8 cellular contexts compared by ENCODE assay signal in genomic region chr5:66822906-66823305, GRCh38.
A peak's percentile ranks its signal among the peaks of the same experiment; 100 is the strongest.
DNase-seq lines count a peak whose midpoint lies in the region; ATAC-seq lines count a peak whose summit lies in the region.
"Not testable (repeated sequence)": the region's sequence is repeated elsewhere in the genome, so short reads cannot be mapped to it uniquely, and the experiment has no call there.

No MANE protein-coding gene starts in this region.

- H3K36me3 Mint-ChIP-seq in CD4-positive, CD25-positive, alpha-beta regulatory T cell; activated CD4-positive, alpha-beta T cell treated with anti-CD3 and anti-CD28 coated beads, Interleukin-2, amount 10 ng/mL, durations not matched to agents 24 days and 14 days (ENCODE audit: low read depth); activated T-helper 17 cell treated with anti-CD3 and anti-CD28 coated beads, Interleukin-2, amount 50 U/mL, for 72 hours (ENCODE audit: low read depth); activated naive CD8-positive, alpha-beta T cell treated with anti-CD3 and anti-CD28 coated beads, Interleukin-2, amount 10 ng/mL, durations not matched to agents 7 days and 5 days; memory B cell; stimulated activated memory B cell treated with anti-CD40 and anti-IgM and Interleukin-4, amounts not matched to agents 10 μg/mL and 1 μg/mL and 100 μg/mL, for 72 hours: not testable (repeated sequence)
- peaks cover 13% of the 10 kb centered on the region for H3K36me3 Mint-ChIP-seq in T-helper 1 cell treated with Interleukin-12 subunit alpha and Interleukin-12 subunit beta and Interleukin-4 antibody, amounts not matched to agents 30 μg/mL and 1 μg/mL, for 36 hours (ENCODE audit: low read depth)
- H3K36me3 Mint-ChIP-seq in activated CD8-positive, alpha-beta T cell treated with anti-CD3 and anti-CD28 coated beads, Interleukin-2, amount 10 ng/mL, durations not matched to agents 7 days and 5 days (ENCODE audit: low read depth): peaks cover 13% of the 10 kb centered on the region

- not testable (repeated sequence) for H3K27me3 Mint-ChIP-seq in CD4-positive, CD25-positive, alpha-beta regulatory T cell; T-helper 1 cell treated with Interleukin-12 subunit alpha and Interleukin-12 subunit beta and Interleukin-4 antibody, amounts not matched to agents 30 μg/mL and 1 μg/mL, for 36 hours (ENCODE audit: low read depth); activated CD4-positive, alpha-beta T cell treated with anti-CD3 and anti-CD28 coated beads, Interleukin-2, amount 10 ng/mL, durations not matched to agents 24 days and 14 days; activated CD8-positive, alpha-beta T cell treated with anti-CD3 and anti-CD28 coated beads, Interleukin-2, amount 10 ng/mL, durations not matched to agents 7 days and 5 days (ENCODE audit: low read depth); activated T-helper 17 cell treated with anti-CD3 and anti-CD28 coated beads, Interleukin-2, amount 50 U/mL, for 72 hours; activated naive CD8-positive, alpha-beta T cell treated with anti-CD3 and anti-CD28 coated beads, Interleukin-2, amount 10 ng/mL, durations not matched to agents 7 days and 5 days; memory B cell; stimulated activated memory B cell treated with anti-CD40 and anti-IgM and Interleukin-4, amounts not matched to agents 10 μg/mL and 1 μg/mL and 100 μg/mL, for 72 hours

- peak in 1 of 3 donors; percentile 31 for DNase-seq in CD4-positive, CD25-positive, alpha-beta regulatory T cell
- peak; percentile 61 for DNase-seq in activated CD4-positive, alpha-beta T cell treated with anti-CD3 and anti-CD28 coated beads, Interleukin-2, amount 10 ng/mL, durations not matched to agents 24 days and 14 days
- not testable (repeated sequence) for DNase-seq in activated CD8-positive, alpha-beta T cell treated with anti-CD3 and anti-CD28 coated beads, Interleukin-2, amount 10 ng/mL, durations not matched to agents 7 days and 5 days; activated naive CD8-positive, alpha-beta T cell treated with anti-CD3 and anti-CD28 coated beads, Interleukin-2, amount 10 ng/mL, durations not matched to agents 7 days and 5 days; memory B cell (ENCODE audit: low spot score in 2 of 2)

- peak overlapping the region in 2 of 4 donors; percentile 10 to 40 for H3K4me3 Mint-ChIP-seq in CD4-positive, CD25-positive, alpha-beta regulatory T cell
- peak overlapping the region; percentile 74 for H3K4me3 Mint-ChIP-seq in T-helper 1 cell treated with Interleukin-12 subunit alpha and Interleukin-12 subunit beta and Interleukin-4 antibody, amounts not matched to agents 30 μg/mL and 1 μg/mL, for 36 hours
- peak overlapping the region; percentile 65 for H3K4me3 Mint-ChIP-seq in activated CD4-positive, alpha-beta T cell treated with anti-CD3 and anti-CD28 coated beads, Interleukin-2, amount 10 ng/mL, durations not matched to agents 24 days and 14 days
- not testable (repeated sequence) for H3K4me3 Mint-ChIP-seq in activated CD8-positive, alpha-beta T cell treated with anti-CD3 and anti-CD28 coated beads, Interleukin-2, amount 10 ng/mL, durations not matched to agents 7 days and 5 days; memory B cell; stimulated activated memory B cell treated with anti-CD40 and anti-IgM and Interleukin-4, amounts not matched to agents 10 μg/mL and 1 μg/mL and 100 μg/mL, for 72 hours
- H3K4me3 Mint-ChIP-seq in activated T-helper 17 cell treated with anti-CD3 and anti-CD28 coated beads, Interleukin-2, amount 50 U/mL, for 72 hours: peak overlapping the region; percentile 74
- H3K4me3 Mint-ChIP-seq in activated naive CD8-positive, alpha-beta T cell treated with anti-CD3 and anti-CD28 coated beads, Interleukin-2, amount 10 ng/mL, durations not matched to agents 7 days and 5 days: peak overlapping the region; percentile 71

- H3K4me3 ChIP-seq in CD4-positive, CD25-positive, alpha-beta regulatory T cell (ENCODE audit: low read depth, low read length): not testable (repeated sequence)

- ATAC-seq in CD4-positive, CD25-positive, alpha-beta regulatory T cell (ENCODE audit: low read depth in 2 of 2); activated CD8-positive, alpha-beta T cell treated with anti-CD3 and anti-CD28 coated beads, Interleukin-2, amount 10 ng/mL, durations not matched to agents 7 days and 5 days; activated T-helper 17 cell treated with anti-CD3 and anti-CD28 coated beads, Interleukin-2, amount 50 U/mL, for 72 hours (replicated peaks); activated naive CD8-positive, alpha-beta T cell treated with anti-CD3 and anti-CD28 coated beads, Interleukin-2, amount 10 ng/mL, durations not matched to agents 7 days and 5 days (ENCODE audit: low read depth); stimulated activated memory B cell treated with anti-CD40 and anti-IgM and Interleukin-4, amounts not matched to agents 10 μg/mL and 1 μg/mL and 100 μg/mL, for 72 hours: not testable (repeated sequence)
- ATAC-seq in memory B cell (ENCODE audit: low read depth): peak; percentile 37

- intact Hi-C loops in activated CD4-positive, alpha-beta T cell treated with anti-CD3 and anti-CD28 coated beads, Interleukin-2, amount 10 ng/mL, durations not matched to agents 24 days and 14 days (cut with micrococcal nuclease): loop anchor here (10.0 kb wide), 3 partner anchors 268 to 898 kb away; partner anchors contain the start of genes ERBIN and SREK1

- not testable (repeated sequence) for H3K9me3 Mint-ChIP-seq in CD4-positive, CD25-positive, alpha-beta regulatory T cell; T-helper 1 cell treated with Interleukin-12 subunit alpha and Interleukin-12 subunit beta and Interleukin-4 antibody, amounts not matched to agents 30 μg/mL and 1 μg/mL, for 36 hours; activated CD8-positive, alpha-beta T cell treated with anti-CD3 and anti-CD28 coated beads, Interleukin-2, amount 10 ng/mL, durations not matched to agents 7 days and 5 days (ENCODE audit: insufficient read depth); activated T-helper 17 cell treated with anti-CD3 and anti-CD28 coated beads, Interleukin-2, amount 50 U/mL, for 72 hours; activated naive CD8-positive, alpha-beta T cell treated with anti-CD3 and anti-CD28 coated beads, Interleukin-2, amount 10 ng/mL, durations not matched to agents 7 days and 5 days; memory B cell; stimulated activated memory B cell treated with anti-CD40 and anti-IgM and Interleukin-4, amounts not matched to agents 10 μg/mL and 1 μg/mL and 100 μg/mL, for 72 hours
- H3K9me3 Mint-ChIP-seq in activated CD4-positive, alpha-beta T cell treated with anti-CD3 and anti-CD28 coated beads, Interleukin-2, amount 10 ng/mL, durations not matched to agents 24 days and 14 days: peaks cover 13% of the 10 kb centered on the region

- not testable (repeated sequence) for H3K9me3 ChIP-seq in CD4-positive, CD25-positive, alpha-beta regulatory T cell (ENCODE audit: control insufficient read depth in 2 of 2, low read length in 2 of 2)

- POLR2A ChIA-PET in activated CD8-positive, alpha-beta T cell treated with anti-CD3 and anti-CD28 coated beads, Interleukin-2, amount 10 ng/mL, durations not matched to agents 7 days and 5 days (lab: Charles Lee): interaction anchor here (1.0 kb wide), 1 partner anchor 18 kb away, joined by 3 read pairs; no protein-coding TSS in a partner anchor
- POLR2A ChIA-PET in activated naive CD8-positive, alpha-beta T cell treated with anti-CD3 and anti-CD28 coated beads, Interleukin-2, amount 10 ng/mL, durations not matched to agents 7 days and 5 days (lab: Charles Lee): interaction anchor here (2.0 kb wide), 1 partner anchor 18 kb away, joined by 10 read pairs; no protein-coding TSS in a partner anchor

- H3K4me1 Mint-ChIP-seq in CD4-positive, CD25-positive, alpha-beta regulatory T cell: peaks cover 16 to 32% (median 21%) of the 10 kb centered on the region in 4 donors
- H3K4me1 Mint-ChIP-seq in T-helper 1 cell treated with Interleukin-12 subunit alpha and Interleukin-12 subunit beta and Interleukin-4 antibody, amounts not matched to agents 30 μg/mL and 1 μg/mL, for 36 hours (ENCODE audit: low read depth): peaks cover 67% of the 10 kb centered on the region
- H3K4me1 Mint-ChIP-seq in activated CD4-positive, alpha-beta T cell treated with anti-CD3 and anti-CD28 coated beads, Interleukin-2, amount 10 ng/mL, durations not matched to agents 24 days and 14 days: peaks cover 49% of the 10 kb centered on the region
- peaks cover 46% of the 10 kb centered on the region for H3K4me1 Mint-ChIP-seq in activated CD8-positive, alpha-beta T cell treated with anti-CD3 and anti-CD28 coated beads, Interleukin-2, amount 10 ng/mL, durations not matched to agents 7 days and 5 days (ENCODE audit: low read depth)
- H3K4me1 Mint-ChIP-seq in activated T-helper 17 cell treated with anti-CD3 and anti-CD28 coated beads, Interleukin-2, amount 50 U/mL, for 72 hours: peaks cover 39% of the 10 kb centered on the region
- H3K4me1 Mint-ChIP-seq in activated naive CD8-positive, alpha-beta T cell treated with anti-CD3 and anti-CD28 coated beads, Interleukin-2, amount 10 ng/mL, durations not matched to agents 7 days and 5 days: peaks cover 32% of the 10 kb centered on the region
- not testable (repeated sequence) for H3K4me1 Mint-ChIP-seq in memory B cell
- peaks cover 20% of the 10 kb centered on the region for H3K4me1 Mint-ChIP-seq in stimulated activated memory B cell treated with anti-CD40 and anti-IgM and Interleukin-4, amounts not matched to agents 10 μg/mL and 1 μg/mL and 100 μg/mL, for 72 hours

- H3K4me1 ChIP-seq in CD4-positive, CD25-positive, alpha-beta regulatory T cell (ENCODE audit: control insufficient read depth, insufficient read depth, low read length, poor library complexity, severe bottlenecking): peaks cover 13% of the 10 kb centered on the region

- H3K27ac Mint-ChIP-seq in CD4-positive, CD25-positive, alpha-beta regulatory T cell: peak overlapping the region; percentile 71 to 86 (median 79)
- peak overlapping the region; percentile 97 for H3K27ac Mint-ChIP-seq in T-helper 1 cell treated with Interleukin-12 subunit alpha and Interleukin-12 subunit beta and Interleukin-4 antibody, amounts not matched to agents 30 μg/mL and 1 μg/mL, for 36 hours
- peak overlapping the region; percentile 95 for H3K27ac Mint-ChIP-seq in activated CD4-positive, alpha-beta T cell treated with anti-CD3 and anti-CD28 coated beads, Interleukin-2, amount 10 ng/mL, durations not matched to agents 24 days and 14 days
- peak overlapping the region; percentile 88 for H3K27ac Mint-ChIP-seq in activated CD8-positive, alpha-beta T cell treated with anti-CD3 and anti-CD28 coated beads, Interleukin-2, amount 10 ng/mL, durations not matched to agents 7 days and 5 days
- H3K27ac Mint-ChIP-seq in activated T-helper 17 cell treated with anti-CD3 and anti-CD28 coated beads, Interleukin-2, amount 50 U/mL, for 72 hours: peak overlapping the region; percentile 99
- H3K27ac Mint-ChIP-seq in activated naive CD8-positive, alpha-beta T cell treated with anti-CD3 and anti-CD28 coated beads, Interleukin-2, amount 10 ng/mL, durations not matched to agents 7 days and 5 days: peak overlapping the region; percentile 93
- peak overlapping the region; percentile 26 for H3K27ac Mint-ChIP-seq in memory B cell
- H3K27ac Mint-ChIP-seq in stimulated activated memory B cell treated with anti-CD40 and anti-IgM and Interleukin-4, amounts not matched to agents 10 μg/mL and 1 μg/mL and 100 μg/mL, for 72 hours: peak overlapping the region; percentile 20

- CTCF ChIA-PET in activated CD8-positive, alpha-beta T cell treated with anti-CD3 and anti-CD28 coated beads, Interleukin-2, amount 10 ng/mL, durations not matched to agents 7 days and 5 days (lab: Charles Lee): interaction anchor here (1.2 to 3.2 kb wide), 4 partner anchors 8 to 18 kb away, joined by 6 to 17 read pairs (median 9); no protein-coding TSS in a partner anchor

- H3K27me3 ChIP-seq in CD4-positive, CD25-positive, alpha-beta regulatory T cell (ENCODE audit: control insufficient read depth, insufficient read depth, low read length): not testable (repeated sequence)

- H3K36me3 ChIP-seq in CD4-positive, CD25-positive, alpha-beta regulatory T cell (ENCODE audit: control insufficient read depth, insufficient read depth, low read length): not testable (repeated sequence)

- not testable (repeated sequence) for H3K27ac ChIP-seq in CD4-positive, CD25-positive, alpha-beta regulatory T cell (ENCODE audit: insufficient read depth, low read length, poor library complexity, severe bottlenecking)

Comparison
In these comparisons a context has a peak if more than half of its experiments do, and no peak if none do; other contexts are left out.
1. H3K27ac Mint-ChIP-seq: peak in every context shown above with its lines; median percentile 99 in activated T-helper 17 cell treated with anti-CD3 and anti-CD28 coated beads, Interleukin-2, amount 50 U/mL, for 72 hours; 97 in T-helper 1 cell treated with Interleukin-12 subunit alpha and Interleukin-12 subunit beta and Interleukin-4 antibody, amounts not matched to agents 30 μg/mL and 1 μg/mL, for 36 hours; 95 in activated CD4-positive, alpha-beta T cell treated with anti-CD3 and anti-CD28 coated beads, Interleukin-2, amount 10 ng/mL, durations not matched to agents 24 days and 14 days; 93 in activated naive CD8-positive, alpha-beta T cell treated with anti-CD3 and anti-CD28 coated beads, Interleukin-2, amount 10 ng/mL, durations not matched to agents 7 days and 5 days; 88 in activated CD8-positive, alpha-beta T cell treated with anti-CD3 and anti-CD28 coated beads, Interleukin-2, amount 10 ng/mL, durations not matched to agents 7 days and 5 days; 79 in CD4-positive, CD25-positive, alpha-beta regulatory T cell; 26 in memory B cell; 20 in stimulated activated memory B cell treated with anti-CD40 and anti-IgM and Interleukin-4, amounts not matched to agents 10 μg/mL and 1 μg/mL and 100 μg/mL, for 72 hours.